8 cellular contexts compared by ENCODE assay signal in the genomic region with DNA sequence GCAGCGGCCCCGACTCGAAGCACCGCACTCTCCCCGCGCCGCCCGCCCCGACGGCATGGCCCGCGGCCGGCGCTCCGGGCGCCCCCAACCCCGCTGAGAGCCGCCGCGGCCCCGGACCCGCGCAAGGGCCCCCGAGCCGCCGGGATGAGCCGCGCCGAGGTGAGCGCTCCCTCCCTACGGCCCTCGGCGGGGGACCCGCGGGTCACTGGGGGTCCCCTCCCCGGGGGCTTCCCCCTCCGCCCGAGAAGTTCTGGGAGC. TPM values are rescaled to one million over a fixed set of nuclear protein-coding genes. Genes with fewer than 3 reads are reported as not detected.
A peak's percentile ranks its signal among the peaks of the same experiment; 100 is the strongest.
DNase-seq lines count a peak whose midpoint lies in the region; ATAC-seq and TF ChIP-seq lines count a peak whose summit lies in the region.

No MANE protein-coding gene starts in this region.

- H2AFZ ChIP-seq in PC-3 (ENCODE audit: low read length) = peak overlapping the region; percentile 32; the same call in 1 of the 2 replicates

- POLR2A ChIA-PET in PC-3 (lab: Charles Lee; ENCODE audit: unreplicated experiment) = interaction anchor here (0.6 to 3.2 kb wide), 17 partner anchors 14 to 1775 kb away, joined by 3 to 32 read pairs (median 6); a partner anchor contains a TSS

- H3K4me2 ChIP-seq in PC-3 (ENCODE audit: low read length) = peak overlapping the region; percentile 88

- intact Hi-C loops in PC-3 (cut with micrococcal nuclease) = loop anchor here (5.0 kb wide), 1 partner anchor 36 kb away; no protein-coding TSS in a partner anchor

- no peak for TF ChIP-seq CTCF in PC-3 (conservative IDR thresholded peaks at IDR 0.05; ENCODE audit: low read depth, low read length)

- H3K4me3 ChIP-seq in PC-3 (ENCODE audit: low read length) (peak overlapping the region; percentile 85), esophagus (ENCODE audit: low read depth in 1 of 2, low read length in 2 of 2) (peak overlapping the region; percentile 52 to 64), skeletal muscle cell (ENCODE audit: low read depth, low read length) (peak overlapping the region; percentile 68)

- peak overlapping the region; percentile 54 for H3K27ac ChIP-seq in PC-3 (ENCODE audit: low read length)
- H3K27ac ChIP-seq in esophagus (ENCODE audit: low read depth in 2 of 2, low read length in 1 of 2) = peak overlapping the region; percentile 88 to 90

- ATAC-seq in activated CD4-positive, CD25-positive, alpha-beta regulatory T cell treated with anti-CD3 and anti-CD28 coated beads, Interleukin-2, amount 50 U/mL, for 24 hours = no peak
- ATAC-seq in PC-3 = no peak

- DNase-seq in activated CD4-positive, CD25-positive, alpha-beta regulatory T cell treated with anti-CD3 and anti-CD28 coated beads, Interleukin-2, amount 50 U/mL, for 16 hours (ENCODE audit: low read depth, low spot score) = peak; percentile 4
- DNase-seq in PC-3 = no peak
- DNase-seq in skeletal muscle cell (ENCODE audit: low read depth) = no peak
- DNase-seq in MV-4-11 (lab: John Stamatoyannopoulos, UW) = no peak
- DNase-seq in AG08395 (ENCODE audit: low spot score) = no peak
- no peak for DNase-seq in activated CD4-positive, CD25-positive, alpha-beta regulatory T cell (lab: John Stamatoyannopoulos, UW)

- WGBS in esophagus, 2 donors = 1% methylated on average over 28 to 38 of the region's 38 CpGs

- no peaks in the 10 kb centered on the region for H3K9me2 ChIP-seq in PC-3 (replicated peaks; ENCODE audit: low read length)

- H3K36me3 ChIP-seq in PC-3 (ENCODE audit: low read depth, low read length) = peaks cover 10% of the 10 kb centered on the region; the same call in 1 of the 2 replicates
- H3K36me3 ChIP-seq in esophagus (ENCODE audit: control insufficient read depth in 2 of 2, insufficient read depth in 2 of 2, low read length in 1 of 2) = no peaks in the 10 kb centered on the region

- H3K27me3 ChIP-seq in PC-3 (ENCODE audit: low read length) (no peaks in the 10 kb centered on the region), esophagus (ENCODE audit: control insufficient read depth in 1 of 2, insufficient read depth in 2 of 2, low read length in 2 of 2) (no peaks in the 10 kb centered on the region)

- peaks cover 49% of the 10 kb centered on the region for H3K79me2 ChIP-seq in PC-3 (ENCODE audit: low read length)

- H3K9me3 ChIP-seq in PC-3 (ENCODE audit: low read length) (no peaks in the 10 kb centered on the region), esophagus (ENCODE audit: control insufficient read depth in 2 of 2, insufficient read depth in 1 of 2, low read depth in 1 of 2, low read length in 1 of 2) (no peaks in the 10 kb centered on the region)

- peaks cover 22% of the 10 kb centered on the region for H4K20me1 ChIP-seq in PC-3 (ENCODE audit: low read length)

- H3K9ac ChIP-seq in PC-3 (ENCODE audit: low read length) = peak overlapping the region; percentile 82

- BruUV-seq in PC-3 (replicated peaks; lab: Mats Ljungman, UMichigan) = no TSS peak

- H3K4me1 ChIP-seq in PC-3 (ENCODE audit: insufficient read depth, low read length) (peaks cover 38% of the 10 kb centered on the region), esophagus (ENCODE audit: control insufficient read depth in 2 of 2, insufficient read depth in 2 of 2, low read length in 1 of 2) (no peaks in the 10 kb centered on the region)

- CTCF ChIA-PET in PC-3 (lab: Charles Lee) = interaction anchor here (0.6 to 6.3 kb wide), 8 partner anchors 57 to 399 kb away, joined by 3 to 154 read pairs (median 6); a partner anchor contains a TSS

- H3F3A ChIP-seq in PC-3 (ENCODE audit: low read length, unreplicated experiment) = peaks cover 6% of the 10 kb centered on the region

RNA-seq across cellular contexts. Expression of a gene that starts 0.8 kb away (rescaled TPM):
- total RNA-seq in PC-3 (2014; rRNA removed) = 42.9 and 45.2 TPM in 2 replicates
- 1 to 10 TPM; 1.1 to 1.7 TPM for polyA plus RNA-seq in esophagus

RNA-seq across cellular contexts. Expression of a gene that starts 56.4 kb away (rescaled TPM):
- 31.3 and 31.5 TPM in 2 replicates for total RNA-seq in PC-3 (2014; rRNA removed)
- 10 to 100 TPM in 1 of 2 donors, 1 to 10 TPM in 1; 7.8 to 10.6 TPM for polyA plus RNA-seq in esophagus
